In the genomic region with DNA sequence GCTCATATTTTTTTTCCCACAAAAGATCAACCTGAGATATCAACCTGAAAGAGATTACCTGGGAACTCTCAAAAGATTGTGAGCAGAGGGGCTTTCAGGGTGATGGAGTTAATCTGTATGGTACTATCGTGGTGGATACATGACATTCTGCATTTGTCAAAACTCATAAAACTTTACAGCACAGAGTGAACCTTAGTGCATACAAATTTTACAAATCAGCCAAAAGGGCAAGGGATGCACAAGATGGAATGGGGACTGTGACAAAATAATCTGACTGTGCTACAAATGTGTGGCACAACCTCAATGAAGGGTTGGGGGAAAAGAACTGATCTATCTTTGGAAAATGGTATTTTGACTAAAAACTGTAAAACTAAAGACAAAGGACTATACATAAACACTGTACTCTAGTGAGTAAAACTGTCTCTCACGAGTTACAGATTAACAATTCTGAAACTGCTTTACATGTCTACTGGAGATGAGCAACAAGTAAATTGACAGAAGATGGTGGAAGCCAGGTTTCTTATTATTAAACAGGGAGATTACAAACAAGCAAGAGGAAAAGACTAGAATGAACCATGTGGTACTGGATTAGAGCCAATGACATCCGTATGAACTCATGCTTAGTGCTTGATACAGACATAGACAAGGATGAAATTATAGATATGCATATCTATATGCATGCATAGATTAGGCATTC, we compare ENCODE assay signal across 11 cellular contexts.
DNase-seq lines count a peak whose midpoint lies in the region; ATAC-seq and FAIRE-seq lines count a peak whose summit lies in the region.
"Had no signal": no experiment of that assay in that cellular context is flagged by ENCODE, and none has a peak within 500 bp of the region (broad histone marks: within the 10 kb centered on the region; RNA-seq: fewer than 3 reads in every experiment).

No MANE protein-coding gene starts in this region.

- peaks cover 17% of the 10 kb centered on the region for H3K36me3 Mint-ChIP-seq in activated T-cell treated with anti-CD3 and anti-CD28 coated beads, Interleukin-2, amount 50 U/mL, for 24 hours (ENCODE audit: low read depth)

- H3K9me3 Mint-ChIP-seq in activated T-cell treated with anti-CD3 and anti-CD28 coated beads, Interleukin-2, amount 50 U/mL, for 24 hours, result peaks cover 7% of the 10 kb centered on the region

- peak; percentile 93 for ATAC-seq in HG02642 (IDR thresholded peaks at IDR 0.05; ENCODE audit: poor library complexity, unreplicated experiment)
- peak; percentile 14 for ATAC-seq in stimulated activated naive CD8-positive, alpha-beta T cell treated with anti-CD3 and anti-CD28 coated beads, Interleukin-15, Interleukin-2, amounts not matched to agents 100 U/mL and 50 U/mL, for 24 hours
- ATAC-seq: upper lobe of right lung had no signal

- FAIRE-seq in HTR-8/SVneo (lab: Jason Lieb, UNC), result peak; percentile 51

- peak overlapping the region; percentile 10 for H3K27ac Mint-ChIP-seq in activated T-cell treated with anti-CD3 and anti-CD28 coated beads, Interleukin-2, amount 50 U/mL, for 24 hours

- H3K4me1 Mint-ChIP-seq in activated T-cell treated with anti-CD3 and anti-CD28 coated beads, Interleukin-2, amount 50 U/mL, for 24 hours (ENCODE audit: low read depth), result peaks cover 19% of the 10 kb centered on the region

- no peaks in the 10 kb centered on the region for H3K27me3 Mint-ChIP-seq in activated T-cell treated with anti-CD3 and anti-CD28 coated beads, Interleukin-2, amount 50 U/mL, for 24 hours

- DNase-seq in activated T-cell treated with anti-CD3 and anti-CD28 coated beads, Interleukin-2, amount 50 U/mL, for 24 hours, result no peak
- no peak for DNase-seq in activated T-cell treated with anti-CD3 and anti-CD28 coated beads, Interleukin-2, amount 50 U/mL, for 1 hour
- DNase-seq in HTR-8/SVneo (ENCODE audit: insufficient read length, low spot score), result no peak
- DNase-seq in stimulated activated naive CD8-positive, alpha-beta T cell treated with anti-CD3 and anti-CD28 coated beads, Interleukin-15, Interleukin-2, amounts not matched to agents 100 U/mL and 50 U/mL, for 24 hours, result no peak
- DNase-seq in NCI-H1436 treated with DMSO at 0.1 percent for 48 hours (lab: John Stamatoyannopoulos, UW), result no peak
- no peak for DNase-seq in DMS153 treated with DMSO at 0.1 percent for 48 hours (lab: John Stamatoyannopoulos, UW; ENCODE audit: unreplicated experiment)
- no peak for DNase-seq in RPMI8226
- DNase-seq: activated CD8-positive, alpha-beta memory T cell treated with anti-CD3 and anti-CD28 coated beads, Interleukin-2, amount 50 U/mL, for 48 hours; effector memory CD4-positive, alpha-beta T cell; upper lobe of right lung had no signal

- H3K4me3 Mint-ChIP-seq in activated T-cell treated with anti-CD3 and anti-CD28 coated beads, Interleukin-2, amount 50 U/mL, for 24 hours, result no peak overlapping the region
